ENCODE assay signal across 15 cellular contexts in genomic region chr5:6710551-6711318, GRCh38. TPM values are rescaled to one million over a fixed set of nuclear protein-coding genes. Genes with fewer than 3 reads are reported as not detected.
DNase-seq lines count a peak whose midpoint lies in the region; ATAC-seq, FAIRE-seq and TF ChIP-seq lines count a peak whose summit lies in the region.
"Had no signal": no experiment of that assay in that cellular context is flagged by ENCODE, and none has a peak within 500 bp of the region (broad histone marks: within the 10 kb centered on the region; RNA-seq: fewer than 3 reads in every experiment).

No MANE protein-coding gene starts in this region.

- no peak overlapping the region for H3K27ac ChIP-seq in GM23338 (ENCODE audit: low read depth)

- no peak for FAIRE-seq in RCC 7860 (lab: Jason Lieb, UNC)

- H3K4me3 ChIP-seq in GM23338, result no peak overlapping the region

- H3F3A ChIP-seq in GM23338 (replicated peaks; ENCODE audit: low read depth), result 0 out of 2 replicates have a peak, but pooled peaks cover 6% of the 10 kb centered on the region

- TF ChIP-seq CTCF in GM23338 (conservative IDR thresholded peaks at IDR 0.05; ENCODE audit: low read depth in 2 of 2), result no peak
- no peak for TF ChIP-seq CTCF in natural killer cell (IDR thresholded peaks at IDR 0.05)

- intact Hi-C loops in natural killer cell (cut with micrococcal nuclease), result loop anchor here (5.0 kb wide), 1 partner anchor 1218 kb away; no protein-coding TSS in a partner anchor

- no peak overlapping the region for H3K4me2 ChIP-seq in GM23338

- H3K4me3 Mint-ChIP-seq in T-helper 2 cell treated with Interferon-gamma antibody and Interleukin-4, amounts not matched to agents 5 μg/mL and 100 μg/mL, for 36 hours, result peak overlapping the region; percentile 40
- H3K4me3 Mint-ChIP-seq in GM23338 (peak overlapping the region; percentile 5), natural killer cell (peak overlapping the region; percentile 59)
- peak overlapping the region; percentile 82 for H3K4me3 Mint-ChIP-seq in activated naive CD8-positive, alpha-beta T cell treated with anti-CD3 and anti-CD28 coated beads, Interleukin-2, amount 50 U/mL, for 24 hours

- H3K36me3 Mint-ChIP-seq in T-helper 2 cell treated with Interferon-gamma antibody and Interleukin-4, amounts not matched to agents 5 μg/mL and 100 μg/mL, for 36 hours (ENCODE audit: low read depth), result no peaks in the 10 kb centered on the region
- H3K36me3 Mint-ChIP-seq in GM23338 (ENCODE audit: low read depth) (no peaks in the 10 kb centered on the region; the same call in 2 of the 3 replicates), natural killer cell (no peaks in the 10 kb centered on the region)
- peaks cover 5% of the 10 kb centered on the region for H3K36me3 Mint-ChIP-seq in activated naive CD8-positive, alpha-beta T cell treated with anti-CD3 and anti-CD28 coated beads, Interleukin-2, amount 50 U/mL, for 24 hours (ENCODE audit: low read depth)
- H3K36me3 Mint-ChIP-seq: CD14-positive monocyte had no signal

- H3K79me2 ChIP-seq in GM23338 (replicated peaks; ENCODE audit: insufficient read depth), result peaks cover 12% of the 10 kb centered on the region

- H3K9me3 Mint-ChIP-seq in T-helper 2 cell treated with Interferon-gamma antibody and Interleukin-4, amounts not matched to agents 5 μg/mL and 100 μg/mL, for 36 hours, result no peaks in the 10 kb centered on the region
- H3K9me3 Mint-ChIP-seq in GM23338 (no peaks in the 10 kb centered on the region; the same call in 1 of the 3 replicates), natural killer cell (no peaks in the 10 kb centered on the region)
- H3K9me3 Mint-ChIP-seq in activated naive CD8-positive, alpha-beta T cell treated with anti-CD3 and anti-CD28 coated beads, Interleukin-2, amount 50 U/mL, for 24 hours, result no peaks in the 10 kb centered on the region
- H3K9me3 Mint-ChIP-seq: activated CD8-positive, alpha-beta T cell treated with anti-CD3 and anti-CD28 coated beads for 36 hours had no signal

- H3K36me3 ChIP-seq in GM23338 (ENCODE audit: insufficient read depth), result no peaks in the 10 kb centered on the region
- H3K36me3 ChIP-seq: breast epithelium, heart right ventricle had no signal

- peaks cover 10% of the 10 kb centered on the region; the same call in 1 of the 2 replicates for H3K27me3 ChIP-seq in GM23338 (ENCODE audit: insufficient read depth)
- H3K27me3 ChIP-seq: heart right ventricle had no signal

- no peak overlapping the region for H3K27ac Mint-ChIP-seq in T-helper 2 cell treated with Interferon-gamma antibody and Interleukin-4, amounts not matched to agents 5 μg/mL and 100 μg/mL, for 36 hours
- H3K27ac Mint-ChIP-seq in GM23338, result no peak overlapping the region
- H3K27ac Mint-ChIP-seq in activated naive CD8-positive, alpha-beta T cell treated with anti-CD3 and anti-CD28 coated beads, Interleukin-2, amount 50 U/mL, for 24 hours, result peak overlapping the region; percentile 41
- peak overlapping the region in 1 of 2 donors; percentile 22 for H3K27ac Mint-ChIP-seq in natural killer cell

- H3K27me3 Mint-ChIP-seq in T-helper 2 cell treated with Interferon-gamma antibody and Interleukin-4, amounts not matched to agents 5 μg/mL and 100 μg/mL, for 36 hours (ENCODE audit: low read depth), result no peaks in the 10 kb centered on the region
- H3K27me3 Mint-ChIP-seq in GM23338 (ENCODE audit: insufficient read depth, low read depth, poor library complexity) (peaks cover 12% of the 10 kb centered on the region), natural killer cell (ENCODE audit: low read depth in 2 of 2) (peaks cover 7 to 8% of the 10 kb centered on the region in 2 donors)
- H3K27me3 Mint-ChIP-seq in activated naive CD8-positive, alpha-beta T cell treated with anti-CD3 and anti-CD28 coated beads, Interleukin-2, amount 50 U/mL, for 24 hours, result no peaks in the 10 kb centered on the region

- H2AFZ ChIP-seq in GM23338, result no peak overlapping the region

- no peaks in the 10 kb centered on the region for H3K9me2 ChIP-seq in GM23338 (ENCODE audit: insufficient read depth)

- H3K4me1 ChIP-seq in GM23338 (ENCODE audit: insufficient read depth), result peaks cover 10% of the 10 kb centered on the region

- no peak for ATAC-seq in GM23338
- no peak for ATAC-seq in activated naive CD8-positive, alpha-beta T cell treated with anti-CD3 and anti-CD28 coated beads, Interleukin-2, amount 50 U/mL, for 24 hours
- ATAC-seq in natural killer cell, result no peak
- ATAC-seq in esophagus mucosa, result no peak
- ATAC-seq: activated CD8-positive, alpha-beta T cell treated with anti-CD3 and anti-CD28 coated beads for 36 hours; heart right ventricle had no signal

- DNase-seq in T-helper 2 cell treated with Interferon-gamma antibody and Interleukin-4, amounts not matched to agents 5 μg/mL and 100 μg/mL, for 36 hours (ENCODE audit: low spot score), result peak; percentile 2
- DNase-seq in T-helper 2 cell (no peak), GM23338 (ENCODE audit: low spot score) (no peak), natural killer cell (no peak), NCI-H128 (lab: John Stamatoyannopoulos, UW; ENCODE audit: unreplicated experiment) (no peak), RCC 7860 (ENCODE audit: low spot score) (no peak)
- DNase-seq in activated naive CD8-positive, alpha-beta T cell treated with anti-CD3 and anti-CD28 coated beads, Interleukin-2, amount 50 U/mL, for 24 hours, result no peak
- DNase-seq: activated CD8-positive, alpha-beta T cell treated with anti-CD3 and anti-CD28 coated beads for 36 hours; activated naive CD4-positive, alpha-beta T cell; NCI-H2081; NCI-H524 treated with DMSO at 0.1 percent for 48 hours had no signal

- H4K20me1 ChIP-seq in GM23338 (replicated peaks; ENCODE audit: insufficient read depth), result peaks cover 11% of the 10 kb centered on the region

- H3K4me1 Mint-ChIP-seq in T-helper 2 cell treated with Interferon-gamma antibody and Interleukin-4, amounts not matched to agents 5 μg/mL and 100 μg/mL, for 36 hours (ENCODE audit: low read depth), result peaks cover 16% of the 10 kb centered on the region
- H3K4me1 Mint-ChIP-seq in GM23338, result peaks cover 19% of the 10 kb centered on the region
- H3K4me1 Mint-ChIP-seq in activated naive CD8-positive, alpha-beta T cell treated with anti-CD3 and anti-CD28 coated beads, Interleukin-2, amount 50 U/mL, for 24 hours, result peaks cover 15% of the 10 kb centered on the region
- peaks cover 18 to 26% of the 10 kb centered on the region in 2 donors for H3K4me1 Mint-ChIP-seq in natural killer cell

TF ChIP-seq in GM23338, 12 proteins besides CTCF, POLR2A, EP300 and RAD21 (continues in another document):
- TF ChIP-seq STAT1 (IDR thresholded peaks at IDR 0.05; ENCODE audit: unreplicated experiment) (no peak), POLR2AphosphoS5 (IDR thresholded peaks at IDR 0.05; ENCODE audit: low read depth) (no peak)

RNA-seq across cellular contexts. Expression of gene TENT4A, which starts 2.5 kb away (rescaled TPM):
- 20.2 and 24.0 TPM in 2 replicates for total RNA-seq in GM23338 (2014; rRNA removed; shearing (Covaris generic))
- 5.2 and 5.3 TPM in 2 replicates for polyA plus RNA-seq in GM23338 (2016; fragmentation: Nextera tagmentation; extraction: Ambion mirVana)
- total RNA-seq in natural killer cell (10 to 100 TPM; 36.0 to 65.6 (median 44.9) TPM), esophagus mucosa (13.0 TPM)

Comparison
In these comparisons a context has a peak if more than half of its experiments do, and no peak if none do; other contexts are left out.
1. H3K4me3 Mint-ChIP-seq: peak in every context shown above with its lines; median percentile 82 in activated naive CD8-positive, alpha-beta T cell treated with anti-CD3 and anti-CD28 coated beads, Interleukin-2, amount 50 U/mL, for 24 hours; 59 in natural killer cell; 40 in T-helper 2 cell treated with Interferon-gamma antibody and Interleukin-4, amounts not matched to agents 5 μg/mL and 100 μg/mL, for 36 hours; 5 in GM23338.